ENCODE assay signal across 1 cellular context in genomic region chr20:46108976-46109375, GRCh38.
A peak's percentile ranks its signal among the peaks of the same experiment; 100 is the strongest.
TF ChIP-seq lines count a peak whose summit lies in the region.

No MANE protein-coding gene starts in this region.

TF ChIP-seq in GM12878, 131 proteins besides CTCF, POLR2A, EP300 and RAD21:
- TF ChIP-seq IKZF2 (IDR thresholded peaks at IDR 0.05) (no peak), BCL3 (IDR thresholded peaks at IDR 0.05; ENCODE audit: borderline replicate concordance, insufficient read depth, low read depth, low read length, poor library complexity, severe bottlenecking) (peak; percentile 5), LARP7 (IDR thresholded peaks at IDR 0.05) (peak; percentile 16; the same call in 1 of the 2 replicates)
